Comparison of ENCODE assay signal across 13 cellular contexts in genomic region chr2:151770995-151771394, GRCh38. TPM values are rescaled to one million over a fixed set of nuclear protein-coding genes. Genes with fewer than 3 reads are reported as not detected.
A peak's percentile ranks its signal among the peaks of the same experiment; 100 is the strongest.
DNase-seq lines count a peak whose midpoint lies in the region; ATAC-seq and TF ChIP-seq lines count a peak whose summit lies in the region.
"Had no signal": no experiment of that assay in that cellular context is flagged by ENCODE, and none has a peak within 500 bp of the region (broad histone marks: within the 10 kb centered on the region; RNA-seq: fewer than 3 reads in every experiment).

No MANE protein-coding gene starts in this region.

- peaks cover 9% of the 10 kb centered on the region for H3K4me1 Mint-ChIP-seq in endodermal cell
- H3K4me1 Mint-ChIP-seq in T-helper 2 cell treated with Interferon-gamma antibody and Interleukin-4, amounts not matched to agents 5 μg/mL and 100 μg/mL, for 36 hours (ENCODE audit: low read depth), result peaks cover 8% of the 10 kb centered on the region

- H3K4me3 ChIP-seq in gastrocnemius medialis (no peak overlapping the region), mammary epithelial cell (replicated peaks in 1 of 3; ENCODE audit: insufficient read depth in 1 of 3, low read depth in 2 of 3, low read length in 3 of 3) (no peak overlapping the region), endodermal cell (ENCODE audit: low read length) (no peak overlapping the region)
- H3K4me3 ChIP-seq: coronary artery, mucosa of descending colon had no signal

- no peak overlapping the region for H3K27ac Mint-ChIP-seq in endodermal cell
- H3K27ac Mint-ChIP-seq in T-helper 2 cell treated with Interferon-gamma antibody and Interleukin-4, amounts not matched to agents 5 μg/mL and 100 μg/mL, for 36 hours, result no peak overlapping the region

- H3K27me3 ChIP-seq in gastrocnemius medialis, result no peaks in the 10 kb centered on the region
- H3K27me3 ChIP-seq in mammary epithelial cell (ENCODE audit: insufficient read depth, low read length), result no peaks in the 10 kb centered on the region
- H3K27me3 ChIP-seq in endodermal cell (ENCODE audit: control insufficient read depth, insufficient read depth, low read length, poor library complexity, severe bottlenecking), result no peaks in the 10 kb centered on the region

- no peak for TF ChIP-seq POLR2A in gastrocnemius medialis (IDR thresholded peaks at IDR 0.05)

- TF ChIP-seq CTCF in gastrocnemius medialis (IDR thresholded peaks at IDR 0.05 in 4 of 5, conservative IDR thresholded peaks at IDR 0.05 in 1 of 5) (no peak), mammary epithelial cell (conservative IDR thresholded peaks at IDR 0.05 in 1 of 2, IDR thresholded peaks at IDR 0.05 in 1 of 2; ENCODE audit: extremely low read depth in 1 of 2, insufficient read depth in 1 of 2, low read depth in 1 of 2, low read length in 2 of 2) (no peak), endodermal cell (conservative IDR thresholded peaks at IDR 0.05) (no peak)

- H3K9ac ChIP-seq in mammary epithelial cell (ENCODE audit: insufficient read depth, low read length) (no peak overlapping the region), endodermal cell (ENCODE audit: extremely low read depth, low read length, poor library complexity, severe bottlenecking) (no peak overlapping the region)

- peaks cover 23% of the 10 kb centered on the region for H3K36me3 Mint-ChIP-seq in endodermal cell (ENCODE audit: low read depth)
- H3K36me3 Mint-ChIP-seq in T-helper 2 cell treated with Interferon-gamma antibody and Interleukin-4, amounts not matched to agents 5 μg/mL and 100 μg/mL, for 36 hours (ENCODE audit: low read depth), result peaks cover 5% of the 10 kb centered on the region

- no peaks in the 10 kb centered on the region for H3K36me3 ChIP-seq in gastrocnemius medialis
- H3K36me3 ChIP-seq in mammary epithelial cell (ENCODE audit: insufficient read depth, low read length), result no peaks in the 10 kb centered on the region
- H3K36me3 ChIP-seq in endodermal cell (ENCODE audit: control insufficient read depth, insufficient read depth, low read length), result peaks cover 6% of the 10 kb centered on the region

- dilution Hi-C loops in mammary epithelial cell (cut with HindIII; ENCODE audit: low sequenced_read_pairs), result no loop called here

- ATAC-seq in GM19043 (IDR thresholded peaks at IDR 0.05; ENCODE audit: low read depth, unreplicated experiment) (peak; percentile 13), HG02571 (IDR thresholded peaks at IDR 0.05; ENCODE audit: unreplicated experiment) (peak; percentile 14), HG03460 (IDR thresholded peaks at IDR 0.05; ENCODE audit: unreplicated experiment) (peak; percentile 19), gastrocnemius medialis (peak; percentile 15 to 19)

- CTCF ChIA-PET in mammary epithelial cell (lab: Charles Lee; ENCODE audit: low non-redundant PET), result no interaction called here

- H3K9me3 Mint-ChIP-seq in endodermal cell, result peaks cover 14% of the 10 kb centered on the region
- peaks cover 3% of the 10 kb centered on the region for H3K9me3 Mint-ChIP-seq in T-helper 2 cell treated with Interferon-gamma antibody and Interleukin-4, amounts not matched to agents 5 μg/mL and 100 μg/mL, for 36 hours

- H2AFZ ChIP-seq in mammary epithelial cell (ENCODE audit: low read depth, low read length), result no peak overlapping the region

- no peaks in the 10 kb centered on the region for H4K20me1 ChIP-seq in mammary epithelial cell (ENCODE audit: insufficient read depth, low read length)

- H3K4me3 Mint-ChIP-seq in endodermal cell, result no peak overlapping the region
- H3K4me3 Mint-ChIP-seq in T-helper 2 cell treated with Interferon-gamma antibody and Interleukin-4, amounts not matched to agents 5 μg/mL and 100 μg/mL, for 36 hours, result no peak overlapping the region

- H3K4me2 ChIP-seq in mammary epithelial cell (ENCODE audit: insufficient read depth, low read depth, low read length), result no peak overlapping the region

- no TSS peak for BruUV-seq in mammary epithelial cell (replicated peaks; lab: Mats Ljungman, UMichigan)

- H3K9me3 ChIP-seq in gastrocnemius medialis (no peaks in the 10 kb centered on the region), mammary epithelial cell (replicated peaks; ENCODE audit: insufficient read depth, low read length) (no peaks in the 10 kb centered on the region), endodermal cell (ENCODE audit: control insufficient read depth, low read length) (peaks cover 15% of the 10 kb centered on the region)
- H3K9me3 ChIP-seq: mucosa of descending colon had no signal

- H3K27ac ChIP-seq in gastrocnemius medialis, result peak overlapping the region; percentile 88 to 92 (median 89)
- no peak overlapping the region for H3K27ac ChIP-seq in mammary epithelial cell (ENCODE audit: insufficient read depth, low read depth, low read length)
- H3K27ac ChIP-seq in endodermal cell (ENCODE audit: low read depth, low read length), result no peak overlapping the region
- H3K27ac ChIP-seq: coronary artery had no signal

- intact Hi-C loops in gastrocnemius medialis (cut with DNase I; ENCODE audit: low total_unique reads) (no loop called here), mammary epithelial cell (cut with micrococcal nuclease) (loop anchor here (10.0 kb wide), 1 partner anchor 234 kb away; no protein-coding TSS in a partner anchor)

- DNase-seq in gastrocnemius medialis, result no peak
- no peak for DNase-seq in SKM-1 (lab: John Stamatoyannopoulos, UW; ENCODE audit: unreplicated experiment)
- DNase-seq in mammary epithelial cell, result no peak
- no peak for DNase-seq in endodermal cell
- DNase-seq in T-helper 2 cell treated with Interferon-gamma antibody and Interleukin-4, amounts not matched to agents 5 μg/mL and 100 μg/mL, for 36 hours (ENCODE audit: low spot score), result no peak
- DNase-seq: NCI-H1436, NCI-H526, SHP77 had no signal

- H3K27me3 Mint-ChIP-seq in endodermal cell (ENCODE audit: insufficient read depth), result no peaks in the 10 kb centered on the region
- no peaks in the 10 kb centered on the region for H3K27me3 Mint-ChIP-seq in T-helper 2 cell treated with Interferon-gamma antibody and Interleukin-4, amounts not matched to agents 5 μg/mL and 100 μg/mL, for 36 hours (ENCODE audit: low read depth)

- 93% methylated on average over 2 of the region's 2 CpGs for WGBS in mammary epithelial cell (ENCODE audit: low coverage, missing lambda C conversion rate)
- WGBS in endodermal cell (ENCODE audit: insufficient coverage in 1 of 2, insufficient read length in 1 of 2), 2 experiments, result 88% methylated on average over 2 of the region's 2 CpGs; no CpG with 5 or more reads in 1 of the 2 experiments

- H3K4me1 ChIP-seq in gastrocnemius medialis (peaks cover 64 to 69% of the 10 kb centered on the region in 2 donors), mammary epithelial cell (ENCODE audit: insufficient read depth, low read length) (no peaks in the 10 kb centered on the region), endodermal cell (ENCODE audit: control insufficient read depth, insufficient read depth, low read length) (no peaks in the 10 kb centered on the region)

- in situ Hi-C loops in gastrocnemius medialis (cut with MboI; ENCODE audit: low sequenced_read_pairs in 4 of 4) (no loop called here), mammary epithelial cell (cut with MboI; ENCODE audit: low sequenced_read_pairs in 2 of 2) (no loop called here)

- H3K79me2 ChIP-seq in mammary epithelial cell (ENCODE audit: insufficient read depth, low read length), result no peaks in the 10 kb centered on the region

RNA-seq across cellular contexts. Expression of gene NEB, which starts 36.7 kb away (rescaled TPM):
- total RNA-seq in gastrocnemius medialis (1,000 to 10,000 TPM; 6,824 to 7,704 (median 7,108) TPM), mammary epithelial cell (under 1 TPM; under 0.01 to 0.14 TPM), endodermal cell (1 to 10 TPM; 4.4 to 5.4 TPM)
- polyA plus RNA-seq in mammary epithelial cell, result 0.01 TPM
- polyA minus RNA-seq in mammary epithelial cell, result not detected
- polyA plus RNA-seq in endodermal cell (2013, experiment 1 of 2), result 0.18 TPM
- polyA plus RNA-seq in endodermal cell (2013, experiment 2 of 2), result 0.21 TPM

RNA-seq across cellular contexts. Expression of gene ARL5A, which starts 57.2 kb away (rescaled TPM):
- 10 to 100 TPM; 45.0 to 81.7 (median 60.6) TPM for total RNA-seq in gastrocnemius medialis
- total RNA-seq in mammary epithelial cell, result 10 to 100 TPM; 38.0 to 49.8 TPM
- polyA plus RNA-seq in mammary epithelial cell, result 19.7 TPM
- polyA minus RNA-seq in mammary epithelial cell, result 23.8 TPM
- total RNA-seq in endodermal cell, result 10 to 100 TPM; 72.2 to 77.1 TPM
- 37.0 TPM for polyA plus RNA-seq in endodermal cell (2013, experiment 1 of 2)
- polyA plus RNA-seq in endodermal cell (2013, experiment 2 of 2), result 40.2 TPM

Comparison
In these comparisons a context has a peak if more than half of its experiments do, and no peak if none do; other contexts are left out.
1. H3K27ac ChIP-seq: peak in gastrocnemius medialis (4 of 4); none in mammary epithelial cell (single experiment) and endodermal cell (single experiment).
2. RNA of gene NEB, which starts 36.7 kb away (total RNA-seq): 6,824 to 7,704 TPM in gastrocnemius medialis; 4.4 to 5.4 TPM in endodermal cell and under 0.01 to 0.14 TPM in mammary epithelial cell; every median in the first group is over 1,000 times any median in the second.
3. Peak in every context shown above with its lines, with median percentiles within 50 percentile points of each other: ATAC-seq.